26 cellular contexts compared by ENCODE assay signal in genomic region chr2:150320623-150321022, GRCh38.
"Had no signal": no experiment of that assay in that cellular context is flagged by ENCODE, and none has a peak within 500 bp of the region (broad histone marks: within the 10 kb centered on the region; RNA-seq: fewer than 3 reads in every experiment).

No MANE protein-coding gene starts in this region.

- H3K79me2 ChIP-seq: hepatocyte, parathyroid adenoma had no signal

- H3K9ac ChIP-seq: parathyroid adenoma had no signal

- H3K27ac ChIP-seq: hepatocyte, left ventricle myocardium inferior, lower lobe of right lung, parathyroid adenoma, prostate gland, spleen, tibial artery, upper lobe of right lung, vagina had no signal

- H3K4me1 ChIP-seq: left ventricle myocardium inferior, lower lobe of right lung, parathyroid adenoma, prostate gland, spleen, upper lobe of right lung, vagina had no signal

- H3K4me2 ChIP-seq: hepatocyte had no signal

- H3K27me3 ChIP-seq: hepatocyte, right lobe of liver, spleen, tibial artery, upper lobe of right lung, vagina had no signal

- H3K36me3 Mint-ChIP-seq: memory B cell; stimulated activated memory B cell treated with anti-CD40 and anti-IgM and Interleukin-4, amounts not matched to agents 10 μg/mL and 1 μg/mL and 100 μg/mL, for 72 hours had no signal

- H3K4me1 Mint-ChIP-seq: memory B cell; naive B cell; nephron; stimulated activated memory B cell treated with anti-CD40 and anti-IgM and Interleukin-4, amounts not matched to agents 10 μg/mL and 1 μg/mL and 100 μg/mL, for 72 hours had no signal

- H3K27ac Mint-ChIP-seq: endodermal cell; memory B cell; mesothelial cell of epicardium; naive B cell; nephron; stimulated activated memory B cell treated with anti-CD40 and anti-IgM and Interleukin-4, amounts not matched to agents 10 μg/mL and 1 μg/mL and 100 μg/mL, for 72 hours; stimulated activated naive CD8-positive, alpha-beta T cell treated with anti-CD3 and anti-CD28 coated beads, Interleukin-15, Interleukin-2, amounts not matched to agents 100 ng/mL and 50 ng/mL, for 24 hours had no signal

- DNase-seq: effector CD4-positive, alpha-beta T cell; endodermal cell; erythroblast; foreskin melanocyte; head of caudate nucleus; kidney; left cardiac atrium; left ventricle myocardium inferior; lower lobe of right lung; naive B cell; right lobe of liver; spleen; stimulated activated CD4-positive, alpha-beta T cell treated with anti-CD3 and anti-CD28 coated beads, Interleukin-15, amount 100 ng/mL, for 24 hours; stimulated activated CD4-positive, alpha-beta T cell treated with anti-CD3 and anti-CD28 coated beads, Interleukin-1b, Interleukin-23, amount 100 ng/mL, for 48 hours; stimulated activated CD4-positive, alpha-beta T cell treated with anti-CD3 and anti-CD28 coated beads, Interleukin-4, amount 100 ng/mL, for 24 hours; tibial artery; upper lobe of right lung had no signal

- ATAC-seq: left cardiac atrium; lower lobe of right lung; stimulated activated memory B cell treated with anti-CD40 and anti-IgM and Interleukin-4, amounts not matched to agents 10 μg/mL and 1 μg/mL and 100 μg/mL, for 72 hours; upper lobe of right lung had no signal

- H2AFZ ChIP-seq: hepatocyte, parathyroid adenoma had no signal

- H3K4me3 Mint-ChIP-seq: endodermal cell; memory B cell; mesothelial cell of epicardium; naive B cell; nephron; stimulated activated memory B cell treated with anti-CD40 and anti-IgM and Interleukin-4, amounts not matched to agents 10 μg/mL and 1 μg/mL and 100 μg/mL, for 72 hours; stimulated activated naive CD8-positive, alpha-beta T cell treated with anti-CD3 and anti-CD28 coated beads, Interleukin-15, Interleukin-2, amounts not matched to agents 100 ng/mL and 50 ng/mL, for 24 hours had no signal

- H3K9me3 ChIP-seq: prostate gland had no signal

- H3K27me3 Mint-ChIP-seq: memory B cell; naive B cell; stimulated activated memory B cell treated with anti-CD40 and anti-IgM and Interleukin-4, amounts not matched to agents 10 μg/mL and 1 μg/mL and 100 μg/mL, for 72 hours; stimulated activated naive CD8-positive, alpha-beta T cell treated with anti-CD3 and anti-CD28 coated beads, Interleukin-15, Interleukin-2, amounts not matched to agents 100 ng/mL and 50 ng/mL, for 24 hours had no signal
